ENCODE assay signal across 19 cellular contexts in the genomic region with DNA sequence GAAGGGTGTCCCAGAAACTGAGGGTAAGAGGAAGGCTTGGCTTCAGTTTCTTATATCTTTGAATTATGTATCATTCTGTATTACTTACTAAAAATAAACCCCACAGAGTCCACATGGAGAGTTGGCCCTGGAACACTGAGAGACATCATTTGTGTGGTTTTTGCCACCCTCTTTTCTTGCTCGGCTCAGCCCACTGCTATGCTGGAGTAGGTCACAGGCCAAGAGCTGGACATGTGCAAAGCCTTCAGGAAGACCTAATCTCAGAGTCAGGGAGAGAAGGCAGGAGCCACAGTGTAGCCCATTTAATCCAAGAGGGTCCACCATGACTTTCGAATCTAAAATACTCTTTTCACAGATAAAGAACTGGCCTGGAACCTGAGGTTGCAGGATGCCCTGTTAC. TPM values are rescaled to one million over a fixed set of nuclear protein-coding genes. Genes with fewer than 3 reads are reported as not detected.
DNase-seq lines count a peak whose midpoint lies in the region; FAIRE-seq and TF ChIP-seq lines count a peak whose summit lies in the region.
"Had no signal": no experiment of that assay in that cellular context is flagged by ENCODE, and none has a peak within 500 bp of the region (broad histone marks: within the 10 kb centered on the region; RNA-seq: fewer than 3 reads in every experiment).

No MANE protein-coding gene starts in this region.

- H3K36me3 Mint-ChIP-seq in astrocyte (ENCODE audit: low read depth, unreplicated experiment): peaks cover 5% of the 10 kb centered on the region
- no peaks in the 10 kb centered on the region for H3K36me3 Mint-ChIP-seq in activated naive CD4-positive, alpha-beta T cell treated with anti-CD3 and anti-CD28 coated beads for 36 hours (ENCODE audit: low read depth)
- H3K36me3 Mint-ChIP-seq: CD4-positive, alpha-beta memory T cell had no signal

- no peak overlapping the region for H3K4me2 ChIP-seq in astrocyte (ENCODE audit: low read length)

- H3K4me1 Mint-ChIP-seq in astrocyte (ENCODE audit: low read depth, unreplicated experiment): peaks cover 19% of the 10 kb centered on the region
- H3K4me1 Mint-ChIP-seq in activated naive CD4-positive, alpha-beta T cell treated with anti-CD3 and anti-CD28 coated beads for 36 hours (ENCODE audit: low read depth): no peaks in the 10 kb centered on the region

- no peaks in the 10 kb centered on the region for H3K9me3 Mint-ChIP-seq in astrocyte (ENCODE audit: unreplicated experiment)
- H3K9me3 Mint-ChIP-seq in activated naive CD4-positive, alpha-beta T cell treated with anti-CD3 and anti-CD28 coated beads for 36 hours: peaks cover 2% of the 10 kb centered on the region

- peak overlapping the region; percentile 41 for H3K27ac Mint-ChIP-seq in astrocyte (ENCODE audit: unreplicated experiment)
- no peak overlapping the region for H3K27ac Mint-ChIP-seq in activated naive CD4-positive, alpha-beta T cell treated with anti-CD3 and anti-CD28 coated beads for 36 hours
- H3K27ac Mint-ChIP-seq: CD4-positive, alpha-beta memory T cell had no signal

- H3K27me3 Mint-ChIP-seq in astrocyte (ENCODE audit: low read depth, unreplicated experiment): no peaks in the 10 kb centered on the region
- H3K27me3 Mint-ChIP-seq in activated naive CD4-positive, alpha-beta T cell treated with anti-CD3 and anti-CD28 coated beads for 36 hours (ENCODE audit: low read depth): peaks cover 7% of the 10 kb centered on the region

- CTCF ChIA-PET in activated naive CD4-positive, alpha-beta T cell treated with anti-CD3 and anti-CD28 coated beads for 36 hours (lab: Charles Lee): no interaction called here

- no peak overlapping the region for H3K4me3 Mint-ChIP-seq in astrocyte (ENCODE audit: unreplicated experiment)
- no peak overlapping the region for H3K4me3 Mint-ChIP-seq in activated naive CD4-positive, alpha-beta T cell treated with anti-CD3 and anti-CD28 coated beads for 36 hours

- H2AFZ ChIP-seq in astrocyte (ENCODE audit: low read depth, low read length): no peak overlapping the region

- no peak for FAIRE-seq in astrocyte (lab: Jason Lieb, UNC)
- FAIRE-seq: GM18507 had no signal

- intact Hi-C loops in activated naive CD4-positive, alpha-beta T cell treated with anti-CD3 and anti-CD28 coated beads for 36 hours (cut with micrococcal nuclease): no loop called here
- intact Hi-C loops in posterior vena cava (cut with DNase I): no loop called here

- H3K27ac ChIP-seq in astrocyte (ENCODE audit: low read depth, low read length): no peak overlapping the region
- H3K27ac ChIP-seq in esophagus (ENCODE audit: low read depth in 2 of 2, low read length in 1 of 2): peak overlapping the region; percentile 15 to 41
- H3K27ac ChIP-seq in stomach smooth muscle (ENCODE audit: low read length): peak overlapping the region; percentile 42
- no peak overlapping the region for H3K27ac ChIP-seq in effector memory CD4-positive, alpha-beta T cell (ENCODE audit: insufficient read depth, low read length, poor library complexity, severe bottlenecking)
- H3K27ac ChIP-seq: HL-60 had no signal

- H4K20me1 ChIP-seq in astrocyte (ENCODE audit: insufficient read depth, low read length): peaks cover 7% of the 10 kb centered on the region

- H3K4me3 ChIP-seq in astrocyte (ENCODE audit: insufficient read depth, low read depth, low read length) (no peak overlapping the region), esophagus (ENCODE audit: low read depth in 1 of 2, low read length in 2 of 2) (no peak overlapping the region), stomach smooth muscle (ENCODE audit: low read length in 2 of 2) (no peak overlapping the region)
- H3K4me3 ChIP-seq in effector memory CD4-positive, alpha-beta T cell (ENCODE audit: insufficient read depth, low read depth, low read length, poor library complexity, severe bottlenecking): no peak overlapping the region

- H3K9ac ChIP-seq in astrocyte (ENCODE audit: low read length): no peak overlapping the region
- H3K9ac ChIP-seq in stomach smooth muscle (ENCODE audit: low read length in 2 of 2): no peak overlapping the region

- no peak for TF ChIP-seq CTCF in astrocyte (IDR thresholded peaks at IDR 0.05; ENCODE audit: insufficient read depth, low read depth, low read length)

- 80 to 87% methylated on average over 2 of the region's 2 CpGs for WGBS in esophagus, 2 donors

- DNase-seq in astrocyte (ENCODE audit: low read depth): no peak
- peak; percentile 84 for DNase-seq in myocyte (ENCODE audit: low read depth)
- no peak for DNase-seq in effector memory CD4-positive, alpha-beta T cell
- DNase-seq in activated naive CD4-positive, alpha-beta T cell treated with anti-CD3 and anti-CD28 coated beads for 36 hours: no peak
- no peak for DNase-seq in posterior vena cava (ENCODE audit: low spot score)
- DNase-seq: C1 segment of cervical spinal cord; CD4-positive, alpha-beta memory T cell; NCI-H1092; NCI-H187; NCI-H2171; NCI-H226; NCI-H510A; PC-3 had no signal

- H3K36me3 ChIP-seq in astrocyte (ENCODE audit: insufficient read depth, low read length) (no peaks in the 10 kb centered on the region), esophagus (ENCODE audit: control insufficient read depth in 2 of 2, insufficient read depth in 2 of 2, low read length in 1 of 2) (no peaks in the 10 kb centered on the region), stomach smooth muscle (ENCODE audit: control insufficient read depth in 2 of 2, insufficient read depth in 2 of 2, low read length in 2 of 2) (no peaks in the 10 kb centered on the region)
- no peaks in the 10 kb centered on the region for H3K36me3 ChIP-seq in effector memory CD4-positive, alpha-beta T cell (ENCODE audit: control insufficient read depth, insufficient read depth, low read length)

- H3K9me3 ChIP-seq in astrocyte (ENCODE audit: insufficient read depth, low read depth, low read length) (no peaks in the 10 kb centered on the region), esophagus (ENCODE audit: control insufficient read depth in 2 of 2, insufficient read depth in 1 of 2, low read depth in 1 of 2, low read length in 1 of 2) (no peaks in the 10 kb centered on the region), stomach smooth muscle (ENCODE audit: control insufficient read depth in 2 of 2, low read length in 2 of 2) (no peaks in the 10 kb centered on the region)
- no peaks in the 10 kb centered on the region for H3K9me3 ChIP-seq in effector memory CD4-positive, alpha-beta T cell (ENCODE audit: control insufficient read depth, low read length)

- H3K79me2 ChIP-seq in astrocyte (ENCODE audit: insufficient read depth, low read length): no peaks in the 10 kb centered on the region

- no peaks in the 10 kb centered on the region for H3K4me1 ChIP-seq in astrocyte (ENCODE audit: insufficient read depth, low read length)
- peaks cover 0 to 2% of the 10 kb centered on the region in 2 donors for H3K4me1 ChIP-seq in esophagus (ENCODE audit: control insufficient read depth in 2 of 2, insufficient read depth in 2 of 2, low read length in 1 of 2)
- peaks cover 34% of the 10 kb centered on the region for H3K4me1 ChIP-seq in stomach smooth muscle (ENCODE audit: control insufficient read depth, insufficient read depth, low read length)
- H3K4me1 ChIP-seq in effector memory CD4-positive, alpha-beta T cell (ENCODE audit: control insufficient read depth, insufficient read depth, low read length, poor library complexity, severe bottlenecking): peaks cover 2% of the 10 kb centered on the region

- H3K27me3 ChIP-seq in astrocyte (ENCODE audit: insufficient read depth, low read length) (no peaks in the 10 kb centered on the region), esophagus (ENCODE audit: control insufficient read depth in 1 of 2, insufficient read depth in 2 of 2, low read length in 2 of 2) (no peaks in the 10 kb centered on the region), stomach smooth muscle (ENCODE audit: control insufficient read depth in 1 of 2, insufficient read depth in 2 of 2, low read length in 2 of 2) (no peaks in the 10 kb centered on the region)
- no peaks in the 10 kb centered on the region for H3K27me3 ChIP-seq in effector memory CD4-positive, alpha-beta T cell (replicated peaks; ENCODE audit: control insufficient read depth, insufficient read depth, low read length, poor library complexity, severe bottlenecking)

RNA-seq across cellular contexts. Expression of a gene that starts 47.5 kb away (rescaled TPM):
- total RNA-seq in astrocyte (135 and 211 TPM in 2 replicates), myocyte (93.5 and 163 TPM in 2 replicates), posterior vena cava (10 to 100 TPM; 13.4 to 48.1 TPM)
- 1 to 10 TPM; 3.3 to 7.0 TPM for polyA plus RNA-seq in esophagus
- polyA plus RNA-seq in myocyte (2012): 41.9 TPM
- not detected for total RNA-seq in activated naive CD4-positive, alpha-beta T cell treated with anti-CD3 and anti-CD28 coated beads for 36 hours
- total RNA-seq: A673; CD4-positive, alpha-beta memory T cell; H4; PC-3 had no signal
- polyA plus RNA-seq: CD4-positive, alpha-beta memory T cell had no signal

Comparison
In these comparisons a context has a peak if more than half of its experiments do, and no peak if none do; other contexts are left out.
1. H3K27ac ChIP-seq: peak in esophagus (2 of 2) and stomach smooth muscle (single experiment); none in astrocyte (single experiment) and effector memory CD4-positive, alpha-beta T cell (single experiment).
2. RNA of a gene that starts 47.5 kb away (total RNA-seq): 135 to 211 TPM in astrocyte, 93.5 to 163 TPM in myocyte and 13.4 to 48.1 TPM in posterior vena cava; not detected in activated naive CD4-positive, alpha-beta T cell treated with anti-CD3 and anti-CD28 coated beads for 36 hours; every median in the first group is over 10 times any median in the second.